ENCODE assay signal across 1 cellular context in genomic region chrX:77009691-77010090, GRCh38.
TF ChIP-seq lines count a peak whose summit lies in the region.

No MANE protein-coding gene starts in this region.

TF ChIP-seq in IMR-90, 13 proteins besides CTCF, POLR2A, EP300 and RAD21:
- no peak for TF ChIP-seq RCOR1 (IDR thresholded peaks at IDR 0.05; ENCODE audit: insufficient replicate concordance, low read length)
- TF ChIP-seq BHLHE40 (IDR thresholded peaks at IDR 0.05; ENCODE audit: low read depth, low read length) = no peak
- no peak for TF ChIP-seq CEBPB (IDR thresholded peaks at IDR 0.05; ENCODE audit: low read depth, low read length)
- TF ChIP-seq NFE2L2 (IDR thresholded peaks at IDR 0.05; ENCODE audit: low read depth, low read length) = no peak
- TF ChIP-seq MXI1 (IDR thresholded peaks at IDR 0.05; ENCODE audit: borderline replicate concordance, low read depth, low read length) = no peak
- TF ChIP-seq SMC3 (IDR thresholded peaks at IDR 0.05; ENCODE audit: low read depth, low read length) = no peak
- no peak for TF ChIP-seq MAFK (IDR thresholded peaks at IDR 0.05; ENCODE audit: low read depth, low read length)
- TF ChIP-seq RFX5 (IDR thresholded peaks at IDR 0.05; ENCODE audit: low read depth, low read length) = no peak
- TF ChIP-seq FOS (IDR thresholded peaks at IDR 0.05; ENCODE audit: low read depth, low read length) = no peak
- no peak for TF ChIP-seq MAZ (IDR thresholded peaks at IDR 0.05; ENCODE audit: borderline replicate concordance, low read depth, low read length)
